16 cellular contexts compared by ENCODE assay signal in genomic region chr4:53321988-53322289, GRCh38. TPM values are rescaled to one million over a fixed set of nuclear protein-coding genes. Genes with fewer than 3 reads are reported as not detected.
DNase-seq lines count a peak whose midpoint lies in the region; ATAC-seq and TF ChIP-seq lines count a peak whose summit lies in the region.
"Had no signal": no experiment of that assay in that cellular context is flagged by ENCODE, and none has a peak within 500 bp of the region (broad histone marks: within the 10 kb centered on the region; RNA-seq: fewer than 3 reads in every experiment).

No MANE protein-coding gene starts in this region.

- H3K9me3 Mint-ChIP-seq in osteocyte (ENCODE audit: unreplicated experiment), result no peaks in the 10 kb centered on the region
- H3K9me3 Mint-ChIP-seq: activated CD4-positive, alpha-beta T cell treated with anti-CD3 and anti-CD28 coated beads, Interleukin-2, amount 10 ng/mL, durations not matched to agents 7 days and 5 days; activated naive CD4-positive, alpha-beta T cell treated with anti-CD3 and anti-CD28 coated beads, Interleukin-2, amount 10 ng/mL, durations not matched to agents 7 days and 5 days had no signal

- peak overlapping the region; percentile 70 for H3K4me2 ChIP-seq in PC-3 (ENCODE audit: low read length)

- TF ChIP-seq CTCF in AG04449 (IDR thresholded peaks at IDR 0.05; ENCODE audit: insufficient read depth, low read length, missing control alignments) (no peak), PC-3 (conservative IDR thresholded peaks at IDR 0.05; ENCODE audit: low read depth, low read length) (no peak), coronary artery (IDR thresholded peaks at IDR 0.05) (no peak), osteocyte (IDR thresholded peaks at IDR 0.05) (no peak)

- no TSS peak for BruUV-seq in PC-3 (replicated peaks; lab: Mats Ljungman, UMichigan)

- POLR2A ChIA-PET in AG04449 (lab: Yijun Ruan, JAX) (interaction anchor here (0.6 to 1.5 kb wide), 4 partner anchors 15 to 769 kb away, joined by 3 to 6 read pairs (median 4); no protein-coding TSS in a partner anchor), PC-3 (lab: Charles Lee; ENCODE audit: unreplicated experiment) (no interaction called here)

- no peaks in the 10 kb centered on the region for H3K9me3 ChIP-seq in PC-3 (ENCODE audit: low read length)

- no peak overlapping the region for H3K4me3 Mint-ChIP-seq in osteocyte (ENCODE audit: unreplicated experiment)
- H3K4me3 Mint-ChIP-seq: activated CD4-positive, alpha-beta T cell treated with anti-CD3 and anti-CD28 coated beads, Interleukin-2, amount 10 ng/mL, durations not matched to agents 7 days and 5 days; activated naive CD4-positive, alpha-beta T cell treated with anti-CD3 and anti-CD28 coated beads, Interleukin-2, amount 10 ng/mL, durations not matched to agents 7 days and 5 days; stimulated activated naive B cell treated with anti-CD40 and anti-IgM and Interleukin-4, amounts not matched to agents 10 μg/mL and 1 μg/mL and 100 μg/mL, for 72 hours had no signal

- no peaks in the 10 kb centered on the region for H4K20me1 ChIP-seq in PC-3 (ENCODE audit: low read length)

- H3K27ac ChIP-seq in PC-3 (ENCODE audit: low read length) (peak overlapping the region; percentile 77), coronary artery (peak overlapping the region; percentile 25 to 74)
- H3K27ac ChIP-seq: parathyroid adenoma had no signal

- DNase-seq in AG04449 (ENCODE audit: low read depth, low spot score), result no peak
- no peak for DNase-seq in PC-3
- DNase-seq in coronary artery (ENCODE audit: low spot score), result no peak
- DNase-seq in osteocyte (ENCODE audit: extremely low spot score, unreplicated experiment), result no peak
- no peak for DNase-seq in RKO (ENCODE audit: low spot score)
- no peak for DNase-seq in HT-29 (ENCODE audit: low spot score)
- no peak for DNase-seq in NCI-H2107 (lab: John Stamatoyannopoulos, UW)
- DNase-seq: activated CD4-positive, alpha-beta T cell treated with anti-CD3 and anti-CD28 coated beads, Interleukin-2, amount 10 ng/mL, durations not matched to agents 7 days and 5 days; activated naive CD4-positive, alpha-beta T cell treated with anti-CD3 and anti-CD28 coated beads, Interleukin-2, amount 10 ng/mL, durations not matched to agents 7 days and 5 days; GDM1; NCI-H1694; NCI-H510A; stimulated activated CD4-positive, alpha-beta T cell treated with anti-CD3 and anti-CD28 coated beads, Interleukin-12 subunit alpha, Interleukin-12 subunit beta, amount 100 ng/mL, for 4 hours; stimulated activated naive B cell treated with anti-CD40 and anti-IgM and Interleukin-4, amounts not matched to agents 10 μg/mL and 1 μg/mL and 100 μg/mL, for 72 hours had no signal

- no peaks in the 10 kb centered on the region for H3K36me3 Mint-ChIP-seq in osteocyte (ENCODE audit: unreplicated experiment)

- no peaks in the 10 kb centered on the region for H3K27me3 Mint-ChIP-seq in osteocyte (ENCODE audit: unreplicated experiment)
- H3K27me3 Mint-ChIP-seq: activated CD4-positive, alpha-beta T cell treated with anti-CD3 and anti-CD28 coated beads, Interleukin-2, amount 10 ng/mL, durations not matched to agents 7 days and 5 days; activated naive CD4-positive, alpha-beta T cell treated with anti-CD3 and anti-CD28 coated beads, Interleukin-2, amount 10 ng/mL, durations not matched to agents 7 days and 5 days; stimulated activated naive B cell treated with anti-CD40 and anti-IgM and Interleukin-4, amounts not matched to agents 10 μg/mL and 1 μg/mL and 100 μg/mL, for 72 hours had no signal

- H3F3A ChIP-seq in PC-3 (ENCODE audit: low read length, unreplicated experiment), result peaks cover 10% of the 10 kb centered on the region

- H2AFZ ChIP-seq in PC-3 (ENCODE audit: low read length), result peak overlapping the region; percentile 53; the same call in 1 of the 2 replicates
- H2AFZ ChIP-seq: parathyroid adenoma had no signal

- no peaks in the 10 kb centered on the region for H3K36me3 ChIP-seq in PC-3 (ENCODE audit: low read depth, low read length)

- H3K4me1 ChIP-seq in PC-3 (ENCODE audit: insufficient read depth, low read length), result peaks cover 28% of the 10 kb centered on the region
- H3K4me1 ChIP-seq: parathyroid adenoma had no signal

- H3K79me2 ChIP-seq in PC-3 (ENCODE audit: low read length), result peaks cover 20% of the 10 kb centered on the region
- H3K79me2 ChIP-seq: parathyroid adenoma had no signal

- peak overlapping the region; percentile 35 for H3K9ac ChIP-seq in PC-3 (ENCODE audit: low read length)
- H3K9ac ChIP-seq: parathyroid adenoma had no signal

- intact Hi-C loops in PC-3 (cut with micrococcal nuclease), result loop anchor here (1.0 kb wide), 1 partner anchor 26 kb away; no protein-coding TSS in a partner anchor

- H3K27me3 ChIP-seq in PC-3 (ENCODE audit: low read length), result no peaks in the 10 kb centered on the region

- ATAC-seq in PC-3 (no peak), GM18907 (IDR thresholded peaks at IDR 0.05; ENCODE audit: unreplicated experiment) (no peak)
- ATAC-seq: stimulated activated naive B cell treated with anti-CD40 and anti-IgM and Interleukin-4, amounts not matched to agents 10 μg/mL and 1 μg/mL and 100 μg/mL, for 72 hours had no signal

- H3K27ac Mint-ChIP-seq in osteocyte (ENCODE audit: unreplicated experiment), result peak overlapping the region; percentile 88
- H3K27ac Mint-ChIP-seq: activated CD4-positive, alpha-beta T cell treated with anti-CD3 and anti-CD28 coated beads, Interleukin-2, amount 10 ng/mL, durations not matched to agents 7 days and 5 days; activated naive CD4-positive, alpha-beta T cell treated with anti-CD3 and anti-CD28 coated beads, Interleukin-2, amount 10 ng/mL, durations not matched to agents 7 days and 5 days; stimulated activated naive B cell treated with anti-CD40 and anti-IgM and Interleukin-4, amounts not matched to agents 10 μg/mL and 1 μg/mL and 100 μg/mL, for 72 hours had no signal

- H3K4me3 ChIP-seq in AG04449 (ENCODE audit: low read depth, low read length) (peak overlapping the region; percentile 33), PC-3 (ENCODE audit: low read length) (peak overlapping the region; percentile 37; the same call in 1 of the 2 replicates), coronary artery (no peak overlapping the region)

- H3K4me1 Mint-ChIP-seq in osteocyte (ENCODE audit: unreplicated experiment), result peaks cover 18% of the 10 kb centered on the region

- CTCF ChIA-PET in AG04449 (lab: Yijun Ruan, JAX), result interaction anchor here (0.6 to 2.5 kb wide), 4 partner anchors 8 to 911 kb away, joined by 3 to 14 read pairs (median 3); no protein-coding TSS in a partner anchor
- CTCF ChIA-PET in PC-3 (lab: Charles Lee), result no interaction called here

- H3K9me2 ChIP-seq in PC-3 (replicated peaks; ENCODE audit: low read length), result no peaks in the 10 kb centered on the region

RNA-seq across cellular contexts. Expression of gene SCFD2, which starts 43.9 kb away (rescaled TPM):
- total RNA-seq in PC-3 (2014; rRNA removed) (36.6 and 40.7 TPM in 2 replicates), osteocyte (10.3 and 14.0 TPM in 2 replicates)
- 32.7 and 33.1 TPM in 2 replicates for total RNA-seq in HT-29 (2014; rRNA removed; shearing (Covaris generic))

RNA-seq across cellular contexts. Expression of gene FIP1L1, which starts 55.5 kb away (rescaled TPM):
- total RNA-seq in PC-3 (2014; rRNA removed) (76.1 and 102 TPM in 2 replicates), osteocyte (54.8 and 57.8 TPM in 2 replicates)
- total RNA-seq in HT-29 (2014; rRNA removed; shearing (Covaris generic)), result 29.7 and 34.6 TPM in 2 replicates
